11 cellular contexts compared by ENCODE assay signal in the genomic region with DNA sequence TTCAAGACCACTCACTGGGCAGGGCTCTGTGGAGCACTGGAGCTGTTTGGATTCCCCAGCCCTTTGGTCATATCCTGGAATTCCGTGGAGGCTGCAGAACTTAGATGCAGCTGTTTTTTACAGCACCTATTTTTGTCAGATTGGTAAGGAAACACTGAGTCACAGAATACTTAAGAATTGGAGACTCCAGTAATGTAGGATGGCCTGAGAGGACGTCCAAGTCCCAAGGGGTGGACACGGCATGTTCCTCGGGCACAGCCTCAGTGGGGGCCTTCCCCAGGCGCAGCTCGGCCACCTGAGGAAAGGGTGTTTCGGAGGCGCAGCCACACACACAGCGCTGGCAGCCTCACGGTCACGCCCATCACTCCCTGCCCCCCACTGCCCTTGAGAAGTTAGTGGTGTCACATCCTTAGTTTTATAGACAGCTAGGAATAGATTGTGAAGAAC. TPM values are rescaled to one million over a fixed set of nuclear protein-coding genes. Genes with fewer than 3 reads are reported as not detected.
DNase-seq lines count a peak whose midpoint lies in the region; ATAC-seq and TF ChIP-seq lines count a peak whose summit lies in the region.
"Had no signal": no experiment of that assay in that cellular context is flagged by ENCODE, and none has a peak within 500 bp of the region (broad histone marks: within the 10 kb centered on the region; RNA-seq: fewer than 3 reads in every experiment).

No MANE protein-coding gene starts in this region.

- peaks cover 5% of the 10 kb centered on the region for H3K36me3 Mint-ChIP-seq in mesothelial cell of epicardium

- H3K9me3 Mint-ChIP-seq in mesothelial cell of epicardium, result no peaks in the 10 kb centered on the region

- H3K4me1 Mint-ChIP-seq in mesothelial cell of epicardium, result peaks cover 30% of the 10 kb centered on the region

- 70% methylated on average over 4 of the region's 11 CpGs for WGBS in SK-N-SH (ENCODE audit: low lambda C conversion rate)

- H4K20me1 ChIP-seq in BLaER1 treated with 17β-estradiol and CSF1 and Interleukin-3, amounts not matched to agents 10 nM and 100 nM, result peaks cover 0 to 6% (median 0%) of the 10 kb centered on the region in 11 experiments; a peak in 2 of 22 replicates
- no peaks in the 10 kb centered on the region for H4K20me1 ChIP-seq in SK-N-SH (ENCODE audit: insufficient read depth)

- no peak overlapping the region for H3K27ac Mint-ChIP-seq in mesothelial cell of epicardium

- H3K4me3 Mint-ChIP-seq in mesothelial cell of epicardium, result no peak overlapping the region

- peaks cover 51 to 85% (median 76%) of the 10 kb centered on the region in 10 experiments for H3K4me1 ChIP-seq in BLaER1 treated with 17β-estradiol and CSF1 and Interleukin-3, amounts not matched to agents 10 nM and 100 nM
- peaks cover 18 to 33% of the 10 kb centered on the region in 2 experiments for H3K4me1 ChIP-seq in SK-N-SH (ENCODE audit: control insufficient read depth in 1 of 2, insufficient read depth in 2 of 2, low read depth in 1 of 2, low read length in 1 of 2)
- peaks cover 33% of the 10 kb centered on the region for H3K4me1 ChIP-seq in lower lobe of right lung

- H3K27me3 ChIP-seq in BLaER1 treated with 17β-estradiol and CSF1 and Interleukin-3, amounts not matched to agents 10 nM and 100 nM, result no peaks in the 10 kb centered on the region
- H3K27me3 ChIP-seq in SK-N-SH (ENCODE audit: insufficient read depth) (no peaks in the 10 kb centered on the region), lower lobe of right lung (ENCODE audit: low read depth) (no peaks in the 10 kb centered on the region)

- POLR2A ChIA-PET in SK-N-SH (lab: Yijun Ruan, JAX), result no interaction called here

- CTCF ChIA-PET in SK-N-SH (lab: Yijun Ruan, JAX), result interaction anchor here (0.6 kb wide), 1 partner anchor 304 kb away, joined by 3 read pairs; no protein-coding TSS in a partner anchor

- ATAC-seq in stimulated activated naive CD8-positive, alpha-beta T cell treated with anti-CD3 and anti-CD28 coated beads, Interleukin-15, Interleukin-2, amounts not matched to agents 100 U/mL and 50 U/mL, for 24 hours, result no peak
- ATAC-seq in lower lobe of right lung, result no peak

- H3K9me3 ChIP-seq in BLaER1 treated with 17β-estradiol and CSF1 and Interleukin-3, amounts not matched to agents 10 nM and 100 nM (replicated peaks in 1 of 11), result no peaks in the 10 kb centered on the region
- H3K9me3 ChIP-seq in SK-N-SH, result no peaks in the 10 kb centered on the region
- no peaks in the 10 kb centered on the region for H3K9me3 ChIP-seq in lower lobe of right lung

- H3F3A ChIP-seq in SK-N-SH (replicated peaks; ENCODE audit: insufficient read depth), result peaks cover 19% of the 10 kb centered on the region

- intact Hi-C loops in lower lobe of right lung (cut with DNase I), result no loop called here

- no peaks in the 10 kb centered on the region for H3K79me2 ChIP-seq in SK-N-SH (ENCODE audit: insufficient read depth)

- no peak overlapping the region for H2AFZ ChIP-seq in SK-N-SH (ENCODE audit: low read depth)

- no peaks in the 10 kb centered on the region for H3K27me3 Mint-ChIP-seq in mesothelial cell of epicardium (ENCODE audit: low read depth)

- peak overlapping the region in 7 of 11 experiments; percentile 15 to 89 (median 32); a peak in 9 of 22 replicates for H3K27ac ChIP-seq in BLaER1 treated with 17β-estradiol and CSF1 and Interleukin-3, amounts not matched to agents 10 nM and 100 nM
- peak overlapping the region in 1 of 2 experiments; percentile 75; a peak in 2 of 4 replicates for H3K27ac ChIP-seq in SK-N-SH (ENCODE audit: low read depth in 2 of 2, low read length in 1 of 2)
- H3K27ac ChIP-seq in lower lobe of right lung, result no peak overlapping the region

- no peak for TF ChIP-seq RAD21 in SK-N-SH (IDR thresholded peaks at IDR 0.05; ENCODE audit: low read length)

- no peaks in the 10 kb centered on the region for H3K9me2 ChIP-seq in SK-N-SH

- peaks cover 8 to 42% (median 26%) of the 10 kb centered on the region in 11 experiments; a peak in 19 of 22 replicates for H3K36me3 ChIP-seq in BLaER1 treated with 17β-estradiol and CSF1 and Interleukin-3, amounts not matched to agents 10 nM and 100 nM
- H3K36me3 ChIP-seq in SK-N-SH (replicated peaks in 1 of 2; ENCODE audit: control insufficient read depth in 1 of 2, insufficient read depth in 2 of 2, low read length in 1 of 2) (peaks cover 7 to 12% of the 10 kb centered on the region in 2 experiments), lower lobe of right lung (peaks cover 32% of the 10 kb centered on the region)

- TF ChIP-seq EP300 in SK-N-SH (IDR thresholded peaks at IDR 0.05; ENCODE audit: borderline replicate concordance in 1 of 2, low read depth in 1 of 2, low read length in 1 of 2), result no peak

- peak overlapping the region; percentile 50 to 98 (median 65) for H3K4me2 ChIP-seq in BLaER1 treated with 17β-estradiol and CSF1 and Interleukin-3, amounts not matched to agents 10 nM and 100 nM
- H3K4me2 ChIP-seq in SK-N-SH, result peak overlapping the region; percentile 62

- TF ChIP-seq CTCF in SK-N-SH (IDR thresholded peaks at IDR 0.05) (no peak), fibroblast of villous mesenchyme (IDR thresholded peaks at IDR 0.05; ENCODE audit: insufficient read depth, low read depth, low read length) (no peak), mesothelial cell of epicardium (IDR thresholded peaks at IDR 0.05; ENCODE audit: unreplicated experiment) (no peak), lower lobe of right lung (IDR thresholded peaks at IDR 0.05) (no peak)

- no peak for DNase-seq in SK-N-SH
- DNase-seq in fibroblast of villous mesenchyme (ENCODE audit: low read depth), result peak; percentile 86
- peak; percentile 75 for DNase-seq in pulmonary artery endothelial cell (ENCODE audit: low read depth, low spot score)
- no peak for DNase-seq in iPS-NIHi7 (ENCODE audit: extremely low spot score)
- DNase-seq in stimulated activated naive CD8-positive, alpha-beta T cell treated with anti-CD3 and anti-CD28 coated beads, Interleukin-15, Interleukin-2, amounts not matched to agents 100 U/mL and 50 U/mL, for 24 hours, result no peak
- DNase-seq in mesothelial cell of epicardium (ENCODE audit: low spot score in 2 of 2, unreplicated experiment in 2 of 2), result no peak
- DNase-seq in lower lobe of right lung, result no peak
- DNase-seq: activated effector memory CD4-positive, alpha-beta T cell treated with anti-CD3 and anti-CD28 coated beads, Interleukin-2, amount 50 U/mL, for 16 hours; NCI-H2029; small intestine had no signal

- H3K9ac ChIP-seq in BLaER1 treated with 17β-estradiol and CSF1 and Interleukin-3, amounts not matched to agents 10 nM and 100 nM, result peak overlapping the region in 3 of 11 experiments; percentile 11 to 21 (median 14); a peak in 3 of 22 replicates
- no peak overlapping the region for H3K9ac ChIP-seq in SK-N-SH

- no peak overlapping the region for H3K4me3 ChIP-seq in BLaER1 treated with 17β-estradiol and CSF1 and Interleukin-3, amounts not matched to agents 10 nM and 100 nM
- H3K4me3 ChIP-seq in SK-N-SH (ENCODE audit: low read depth in 2 of 2, low read length in 1 of 2), result 0 out of 4 replicates have a peak overlapping the region, but pooled peaks of 1 of the 2 experiments have one; percentile 4
- H3K4me3 ChIP-seq in fibroblast of villous mesenchyme (ENCODE audit: low read depth, low read length), result no peak overlapping the region
- no peak overlapping the region for H3K4me3 ChIP-seq in lower lobe of right lung

TF ChIP-seq in SK-N-SH, 30 proteins besides CTCF, POLR2A, EP300 and RAD21:
- TF ChIP-seq JUND (IDR thresholded peaks at IDR 0.05) (0 out of 2 replicates have a peak, but pooled peaks have one; percentile 23), NFIC (IDR thresholded peaks at IDR 0.05; ENCODE audit: borderline replicate concordance) (no peak; the same call in 1 of the 2 replicates), TEAD4 (IDR thresholded peaks at IDR 0.05; ENCODE audit: borderline replicate concordance, insufficient read depth) (peak; percentile 11; the same call in 1 of the 2 replicates), EZH2phosphoT487 (IDR thresholded peaks at IDR 0.05; ENCODE audit: borderline replicate concordance, low read depth) (no peak), FOSL2 (IDR thresholded peaks at IDR 0.05; ENCODE audit: borderline replicate concordance, low read depth) (peak; percentile 46; the same call in 1 of the 2 replicates), TCF12 (IDR thresholded peaks at IDR 0.05) (peak; percentile 60)
- TF ChIP-seq, protein P1, sequence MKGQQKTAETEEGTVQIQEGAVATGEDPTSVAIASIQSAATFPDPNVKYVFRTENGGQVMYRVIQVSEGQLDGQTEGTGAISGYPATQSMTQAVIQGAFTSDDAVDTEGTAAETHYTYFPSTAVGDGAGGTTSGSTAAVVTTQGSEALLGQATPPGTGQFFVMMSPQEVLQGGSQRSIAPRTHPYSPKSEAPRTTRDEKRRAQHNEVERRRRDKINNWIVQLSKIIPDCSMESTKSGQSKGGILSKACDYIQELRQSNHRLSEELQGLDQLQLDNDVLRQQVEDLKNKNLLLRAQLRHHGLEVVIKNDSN (IDR thresholded peaks at IDR 0.05; ENCODE audit: borderline replicate concordance, low read depth), result no peak
- TF ChIP-seq, protein P2, sequence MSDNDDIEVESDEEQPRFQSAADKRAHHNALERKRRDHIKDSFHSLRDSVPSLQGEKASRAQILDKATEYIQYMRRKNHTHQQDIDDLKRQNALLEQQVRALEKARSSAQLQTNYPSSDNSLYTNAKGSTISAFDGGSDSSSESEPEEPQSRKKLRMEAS (IDR thresholded peaks at IDR 0.05; ENCODE audit: low read depth), result peak; percentile 36; the same call in 1 of the 2 replicates

RNA-seq across cellular contexts. Expression of a gene that starts 14.8 kb away (rescaled TPM):
- polyA plus RNA-seq in SK-N-SH (2012; rRNA removed), result 3.7 and 4.5 TPM in 2 replicates
- polyA plus RNA-seq in SK-N-SH (2012; cell fraction: cytosol; rRNA removed), result 4.3 and 4.9 TPM in 2 replicates
- polyA plus RNA-seq in SK-N-SH (2012; cell fraction: nucleus; rRNA removed), result 3.8 and 6.5 TPM in 2 replicates
- total RNA-seq in fibroblast of villous mesenchyme (4.8 and 5.6 TPM in 2 replicates), pulmonary artery endothelial cell (2.3 and 2.4 TPM in 2 replicates), mesothelial cell of epicardium (1.7 to 2.4 TPM (median 2.3 TPM) in 3 replicates), lower lobe of right lung (3.8 TPM)

RNA-seq across cellular contexts. Expression of a gene that starts 45.6 kb away (rescaled TPM):
- polyA plus RNA-seq in SK-N-SH (2012; rRNA removed), result 14.6 and 18.0 TPM in 2 replicates
- polyA plus RNA-seq in SK-N-SH (2012; cell fraction: cytosol; rRNA removed), result 3.8 and 5.7 TPM in 2 replicates
- 83.5 and 87.5 TPM in 2 replicates for polyA plus RNA-seq in SK-N-SH (2012; cell fraction: nucleus; rRNA removed)
- total RNA-seq in fibroblast of villous mesenchyme (64.3 and 74.1 TPM in 2 replicates), pulmonary artery endothelial cell (40.3 and 42.0 TPM in 2 replicates), mesothelial cell of epicardium (50.4 to 57.2 TPM (median 53.0 TPM) in 3 replicates), lower lobe of right lung (92.6 TPM)

Comparison
In these comparisons a context has a peak if more than half of its experiments do, and no peak if none do; other contexts are left out.
1. DNase-seq: peak in fibroblast of villous mesenchyme (single experiment) and pulmonary artery endothelial cell (single experiment); none in SK-N-SH (single experiment), iPS-NIHi7 (single experiment), stimulated activated naive CD8-positive, alpha-beta T cell treated with anti-CD3 and anti-CD28 coated beads, Interleukin-15, Interleukin-2, amounts not matched to agents 100 U/mL and 50 U/mL, for 24 hours (single experiment), mesothelial cell of epicardium (0 of 2) and lower lobe of right lung (single experiment).